In genomic region chr15:75686212-75686642, GRCh38 we compare ENCODE assay signal across 8 cellular contexts. TPM values are rescaled to one million over a fixed set of nuclear protein-coding genes. Genes with fewer than 3 reads are reported as not detected.
A peak's percentile ranks its signal among the peaks of the same experiment; 100 is the strongest.
DNase-seq lines count a peak whose midpoint lies in the region; ATAC-seq and TF ChIP-seq lines count a peak whose summit lies in the region.
"Not testable (repeated sequence)": the region's sequence is repeated elsewhere in the genome, so short reads cannot be mapped to it uniquely, and the experiment has no call there.

No MANE protein-coding gene starts in this region.

- H3K27ac ChIP-seq in DOHH2 (ENCODE audit: low read depth, low read length); psoas muscle; suprapubic skin: not testable (repeated sequence)
- peak overlapping the region; percentile 63 for H3K27ac ChIP-seq in OCI-LY3 (ENCODE audit: low read length)

- H3K4me1 ChIP-seq in DOHH2 (ENCODE audit: control insufficient read depth, low read length); OCI-LY3 (ENCODE audit: low read length); psoas muscle: not testable (repeated sequence)
- peaks cover 20% of the 10 kb centered on the region for H3K4me1 ChIP-seq in suprapubic skin

- not testable (repeated sequence) for H3K9me3 ChIP-seq in DOHH2 (ENCODE audit: control insufficient read depth, insufficient read depth, low read length); OCI-LY3 (ENCODE audit: insufficient read depth, low read length); psoas muscle; suprapubic skin

- intact Hi-C loops in psoas muscle (cut with DNase I), result loop anchor here in 1 of 2 donors (5.0 kb wide), 1 partner anchor 36 kb away; a partner anchor contains a TSS

- H3K4me2 ChIP-seq in DOHH2 (ENCODE audit: low read length); OCI-LY3 (ENCODE audit: low read length): not testable (repeated sequence)

- peak; percentile 62 for TF ChIP-seq CTCF in DOHH2 (IDR thresholded peaks at IDR 0.05; ENCODE audit: low read depth, low read length, poor library complexity, severe bottlenecking)
- peak; percentile 51 for TF ChIP-seq CTCF in OCI-LY3 (IDR thresholded peaks at IDR 0.05; ENCODE audit: low read depth, low read length)
- peak; percentile 76 for TF ChIP-seq CTCF in psoas muscle (IDR thresholded peaks at IDR 0.05)
- peak; percentile 57 to 90 for TF ChIP-seq CTCF in suprapubic skin (IDR thresholded peaks at IDR 0.05)

- not testable (repeated sequence) for H3K4me3 ChIP-seq in DOHH2 (ENCODE audit: low read length); OCI-LY3 (ENCODE audit: low read length); psoas muscle; suprapubic skin

- not testable (repeated sequence) for H3F3A ChIP-seq in DOHH2 (ENCODE audit: control insufficient read depth, insufficient read depth)

- peak; percentile 80 to 90 (median 84) for ATAC-seq in psoas muscle

- WGBS in psoas muscle, 3 donors, result 34 to 42% (median 37%) methylated on average over 14 of the region's 14 CpGs
- 61% methylated on average over 6 of the region's 14 CpGs for WGBS in suprapubic skin

- H3K9ac ChIP-seq in OCI-LY3 (ENCODE audit: low read length), result not testable (repeated sequence)

- not testable (repeated sequence) for H4K20me1 ChIP-seq in DOHH2 (ENCODE audit: control insufficient read depth, insufficient read depth, low read depth, low read length); OCI-LY3 (ENCODE audit: insufficient read depth, low read length)

- not testable (repeated sequence) for TF ChIP-seq POLR2A in suprapubic skin (IDR thresholded peaks at IDR 0.05)

- DNase-seq in HT1080 (ENCODE audit: low read depth) (peak; percentile 60), T47D (ENCODE audit: low read depth in 1 of 2, low spot score in 1 of 2) (peak; percentile 47 to 63), hypothalamus (lab: John Stamatoyannopoulos, UW) (peak in 35 of 51 donors; percentile 11 to 76 (median 42)), psoas muscle (peak; percentile 87 to 89)
- DNase-seq in activated CD4-positive, alpha-beta T cell treated with anti-CD3 and anti-CD28 coated beads, Interleukin-2, amount 50 U/mL, for 48 hours, result peak; percentile 87 to 90
- not testable (repeated sequence) for DNase-seq in suprapubic skin (ENCODE audit: low spot score in 2 of 2)

- H3K27me3 ChIP-seq in DOHH2 (ENCODE audit: control insufficient read depth, low read length); OCI-LY3 (ENCODE audit: low read depth, low read length); psoas muscle (ENCODE audit: insufficient read depth in 3 of 3, low read length in 2 of 3); suprapubic skin: not testable (repeated sequence)

- not testable (repeated sequence) for H3K36me3 ChIP-seq in DOHH2 (ENCODE audit: control insufficient read depth, low read length); OCI-LY3 (replicated peaks; ENCODE audit: low read depth, low read length)
- H3K36me3 ChIP-seq in psoas muscle (ENCODE audit: insufficient read depth in 1 of 2, low read depth in 1 of 2) (peaks cover 0 to 51% of the 10 kb centered on the region in 2 donors), suprapubic skin (peaks cover 14% of the 10 kb centered on the region)

- not testable (repeated sequence) for H3K9me2 ChIP-seq in DOHH2 (replicated peaks; ENCODE audit: control insufficient read depth, low read length)

- not testable (repeated sequence) for H2AFZ ChIP-seq in OCI-LY3 (ENCODE audit: low read depth, low read length)

- H3K79me2 ChIP-seq in DOHH2 (ENCODE audit: control insufficient read depth, low read length); OCI-LY3 (ENCODE audit: low read length): not testable (repeated sequence)

- not testable (repeated sequence) for TF ChIP-seq EP300 in suprapubic skin (IDR thresholded peaks at IDR 0.05)

- in situ Hi-C loops in T47D (cut with HindIII; ENCODE audit: low pct_unique_long_range_greater_than_20kb, low sequenced_read_pairs), result not testable (repeated sequence)

RNA-seq across cellular contexts. Expression of gene CSPG4, which starts 26.4 kb away (rescaled TPM):
- total RNA-seq in HT1080 (2014; rRNA removed; shearing (Covaris generic)), result 15.4 and 16.9 TPM in 2 replicates
- polyA plus RNA-seq in HT1080 (2015; cell fraction: cytosol; rRNA removed), result 4.5 and 4.7 TPM in 2 replicates
- 63.5 and 65.9 TPM in 2 replicates for polyA plus RNA-seq in HT1080 (2015; cell fraction: nucleus; rRNA removed)
- 10 to 100 TPM; 15.8 to 49.5 (median 34.0) TPM for total RNA-seq in psoas muscle
- polyA plus RNA-seq in psoas muscle, result 10 to 100 TPM in 2 of 3 donors, 1 to 10 TPM in 1; 8.1 to 15.9 (median 10.6) TPM
- 10 to 100 TPM; 12.8 to 19.7 (median 14.0) TPM for total RNA-seq in suprapubic skin

RNA-seq across cellular contexts. Expression of gene SNX33, which starts 38.5 kb away (rescaled TPM):
- 9.4 and 11.3 TPM in 2 replicates for total RNA-seq in HT1080 (2014; rRNA removed; shearing (Covaris generic))
- polyA plus RNA-seq in HT1080 (2015; cell fraction: cytosol; rRNA removed), result 9.9 and 11.5 TPM in 2 replicates
- 20.2 and 23.4 TPM in 2 replicates for polyA plus RNA-seq in HT1080 (2015; cell fraction: nucleus; rRNA removed)
- total RNA-seq in psoas muscle, result 1 to 10 TPM; 3.5 to 8.0 (median 3.9) TPM
- polyA plus RNA-seq in psoas muscle, result 1 to 10 TPM; 3.7 to 4.4 (median 3.8) TPM
- total RNA-seq in suprapubic skin, result 10 to 100 TPM; 32.1 to 59.7 (median 49.5) TPM

RNA-seq across cellular contexts. Expression of gene IMP3, which starts 46.2 kb away (rescaled TPM):
- 189 and 195 TPM in 2 replicates for total RNA-seq in HT1080 (2014; rRNA removed; shearing (Covaris generic))
- polyA plus RNA-seq in HT1080 (2015; cell fraction: cytosol; rRNA removed), result 149 and 164 TPM in 2 replicates
- polyA plus RNA-seq in HT1080 (2015; cell fraction: nucleus; rRNA removed), result 66.4 and 76.0 TPM in 2 replicates
- total RNA-seq in psoas muscle, result 10 to 100 TPM; 41.6 to 51.0 (median 43.8) TPM
- 10 to 100 TPM; 45.0 to 95.9 (median 87.3) TPM for polyA plus RNA-seq in psoas muscle
- 100 to 1,000 TPM; 139 to 273 (median 180) TPM for total RNA-seq in suprapubic skin
